ENCODE assay signal across 8 cellular contexts in the genomic region with DNA sequence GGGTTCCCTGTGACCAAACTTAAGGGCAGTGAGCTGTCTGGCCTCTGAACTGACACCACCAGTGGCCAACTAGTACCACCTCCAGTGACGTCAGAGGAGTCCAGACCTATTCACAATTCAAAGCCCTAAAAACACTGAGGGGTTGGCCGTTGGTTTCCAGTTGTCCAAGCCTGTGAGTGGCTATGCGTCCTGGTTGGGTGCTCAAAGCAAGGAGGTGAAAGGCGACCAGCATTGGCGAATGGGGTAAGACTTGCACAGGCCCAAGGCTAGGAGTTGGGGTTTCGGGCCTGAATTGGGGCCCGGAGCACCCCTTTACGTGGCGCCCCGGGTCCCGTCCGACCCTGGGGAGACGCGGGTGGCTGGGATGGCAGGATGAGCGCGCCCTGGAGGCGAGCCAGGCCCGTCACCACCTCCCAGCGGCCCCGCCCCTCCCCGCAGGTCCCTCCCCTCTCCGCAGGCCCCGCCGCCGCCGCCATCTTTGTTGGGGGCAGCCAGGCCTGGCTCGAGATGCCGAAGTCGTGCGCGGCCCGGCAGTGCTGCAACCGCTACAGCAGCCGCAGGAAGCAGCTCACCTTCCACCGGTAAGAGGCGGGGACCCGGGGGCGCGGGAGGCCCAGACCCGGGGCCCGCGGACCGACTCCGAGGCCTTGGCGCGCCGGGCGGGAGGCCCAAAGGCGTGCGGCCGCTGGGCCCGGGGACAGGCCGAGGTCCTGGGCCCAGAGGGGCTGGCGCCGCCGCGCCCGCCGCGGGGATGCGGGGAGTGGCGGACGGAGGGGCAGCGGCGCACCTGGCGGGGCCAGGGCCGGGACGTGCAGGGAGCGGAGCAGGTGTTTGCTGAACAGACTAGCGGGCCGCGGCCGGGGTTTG. TPM values are rescaled to one million over a fixed set of nuclear protein-coding genes. Genes with fewer than 3 reads are reported as not detected.
A peak's percentile ranks its signal among the peaks of the same experiment; 100 is the strongest.
DNase-seq lines count a peak whose midpoint lies in the region; ATAC-seq, FAIRE-seq and TF ChIP-seq lines count a peak whose summit lies in the region.

Gene THAP3, plus strand, starts transcription at position 157 of the 867 bp plus-strand sequence. Its CDS starts 351 bp downstream, at position 508.

- no peaks in the 10 kb centered on the region for H3K27me3 Mint-ChIP-seq in T-helper 17 cell

- ATAC-seq in T-helper 17 cell, result peak; percentile 98
- peak; percentile 95 for ATAC-seq in left ventricle myocardium superior

- no peak for FAIRE-seq in urothelium cell line (lab: Jason Lieb, UNC)

- TF ChIP-seq CTCF in GM10266 (IDR thresholded peaks at IDR 0.05; ENCODE audit: control insufficient read depth, insufficient read depth, low read depth, missing control alignments), result peak; percentile 34

- DNase-seq in GM10266 (ENCODE audit: extremely low spot score) (peak; percentile 96), HEK293T (ENCODE audit: extremely low spot score) (peak; percentile 90), NCI-H1048 (lab: John Stamatoyannopoulos, UW) (peak; percentile 59), T-helper 17 cell (peak; percentile 90 to 93 (median 90)), amniotic stem cell (lab: John Stamatoyannopoulos, UW) (peak; percentile 46), left ventricle myocardium superior (peak; percentile 94), pulmonary artery endothelial cell (ENCODE audit: low read depth, low spot score) (no peak), urothelium cell line (ENCODE audit: low spot score) (peak; percentile 83)

- peaks cover 3% of the 10 kb centered on the region for H3K36me3 Mint-ChIP-seq in T-helper 17 cell (ENCODE audit: low read depth)

- H3K4me3 Mint-ChIP-seq in T-helper 17 cell, result peak within 1 kb of the TSS; percentile 91

- H3K4me1 Mint-ChIP-seq in T-helper 17 cell, result peaks cover 21% of the 10 kb centered on the region

- POLR2A ChIA-PET in HEK293T (lab: Yijun Ruan, JAX), result interaction anchor here (0.7 kb wide), 1 partner anchor 47 kb away, joined by 3 read pairs; no protein-coding TSS in a partner anchor

- intact Hi-C loops in left ventricle myocardium superior (cut with micrococcal nuclease), result no loop called here

- no peaks in the 10 kb centered on the region for H3K9me3 ChIP-seq in T-helper 17 cell (ENCODE audit: control insufficient read depth, low read length, poor library complexity, severe bottlenecking)

- CTCF ChIA-PET in HEK293T (lab: Yijun Ruan, JAX), result interaction anchor here (1.0 kb wide), 1 partner anchor 13 kb away, joined by 5 read pairs; no protein-coding TSS in a partner anchor

- peak within 1 kb of the TSS; percentile 86 for H3K27ac Mint-ChIP-seq in T-helper 17 cell

TF ChIP-seq in HEK293T, 16 proteins besides CTCF, POLR2A, EP300 and RAD21:
- TF ChIP-seq ELF4 (IDR thresholded peaks at IDR 0.05) (no peak), SP1 (IDR thresholded peaks at IDR 0.05) (no peak), FOXK2 (IDR thresholded peaks at IDR 0.05) (no peak), NFRKB (IDR thresholded peaks at IDR 0.05) (no peak), ZNF384 (IDR thresholded peaks at IDR 0.05) (no peak), LEF1 (IDR thresholded peaks at IDR 0.05; ENCODE audit: borderline replicate concordance) (no peak), TARDBP (IDR thresholded peaks at IDR 0.05) (no peak), L3MBTL2 (conservative IDR thresholded peaks at IDR 0.05) (no peak), BHLHE40 (IDR thresholded peaks at IDR 0.05; ENCODE audit: borderline replicate concordance) (no peak), ARNT (IDR thresholded peaks at IDR 0.05) (no peak), CTBP1 (IDR thresholded peaks at IDR 0.05; ENCODE audit: borderline replicate concordance) (no peak), HDGF (IDR thresholded peaks at IDR 0.05; ENCODE audit: borderline replicate concordance) (no peak), FOXM1 (IDR thresholded peaks at IDR 0.05; ENCODE audit: borderline replicate concordance) (no peak)
- TF ChIP-seq, protein P1, sequence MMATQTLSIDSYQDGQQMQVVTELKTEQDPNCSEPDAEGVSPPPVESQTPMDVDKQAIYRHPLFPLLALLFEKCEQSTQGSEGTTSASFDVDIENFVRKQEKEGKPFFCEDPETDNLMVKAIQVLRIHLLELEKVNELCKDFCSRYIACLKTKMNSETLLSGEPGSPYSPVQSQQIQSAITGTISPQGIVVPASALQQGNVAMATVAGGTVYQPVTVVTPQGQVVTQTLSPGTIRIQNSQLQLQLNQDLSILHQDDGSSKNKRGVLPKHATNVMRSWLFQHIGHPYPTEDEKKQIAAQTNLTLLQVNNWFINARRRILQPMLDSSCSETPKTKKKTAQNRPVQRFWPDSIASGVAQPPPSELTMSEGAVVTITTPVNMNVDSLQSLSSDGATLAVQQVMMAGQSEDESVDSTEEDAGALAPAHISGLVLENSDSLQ (IDR thresholded peaks at IDR 0.05), result no peak

RNA-seq across cellular contexts. Expression of gene THAP3, which starts in this region (rescaled TPM):
- 10 to 100 TPM; 13.3 to 14.0 TPM for total RNA-seq in T-helper 17 cell
- 14.9 TPM for total RNA-seq in left ventricle myocardium superior
- total RNA-seq in pulmonary artery endothelial cell, result 17.5 and 25.0 TPM in 2 replicates
